8 cellular contexts compared by ENCODE assay signal in genomic region chr16:20868890-20869289, GRCh38. TPM values are rescaled to one million over a fixed set of nuclear protein-coding genes. Genes with fewer than 3 reads are reported as not detected.
DNase-seq lines count a peak whose midpoint lies in the region; ATAC-seq and TF ChIP-seq lines count a peak whose summit lies in the region.

No MANE protein-coding gene starts in this region.

- no peak for TF ChIP-seq EP300 in suprapubic skin (IDR thresholded peaks at IDR 0.05)

- TF ChIP-seq POLR2A in suprapubic skin (IDR thresholded peaks at IDR 0.05) (no peak), GM18505 (IDR thresholded peaks at IDR 0.05; ENCODE audit: borderline replicate concordance, extremely low read depth, insufficient read depth, insufficient read length) (no peak)

- no peak for TF ChIP-seq CTCF in coronary artery (IDR thresholded peaks at IDR 0.05)
- TF ChIP-seq CTCF in left lung (IDR thresholded peaks at IDR 0.05), result no peak
- TF ChIP-seq CTCF in suprapubic skin (IDR thresholded peaks at IDR 0.05), result no peak

- H3K27me3 ChIP-seq in left lung, result no peaks in the 10 kb centered on the region
- no peaks in the 10 kb centered on the region for H3K27me3 ChIP-seq in suprapubic skin

- in situ Hi-C loops in KBM-7 (cut with MboI; ENCODE audit: low pct_unique_long_range_greater_than_20kb, low sequenced_read_pairs), result no loop called here

- H3K9me3 ChIP-seq in left lung (no peaks in the 10 kb centered on the region), suprapubic skin (no peaks in the 10 kb centered on the region)

- peak overlapping the region; percentile 12 for H3K4me3 ChIP-seq in coronary artery
- no peak overlapping the region for H3K4me3 ChIP-seq in left lung
- no peak overlapping the region for H3K4me3 ChIP-seq in suprapubic skin

- WGBS in suprapubic skin, result 20% methylated on average over 3 of the region's 3 CpGs

- ATAC-seq in left lung (peak; percentile 91), GM18505 (IDR thresholded peaks at IDR 0.05; ENCODE audit: unreplicated experiment) (no peak), HG02571 (IDR thresholded peaks at IDR 0.05; ENCODE audit: unreplicated experiment) (no peak), GM18907 (IDR thresholded peaks at IDR 0.05; ENCODE audit: unreplicated experiment) (no peak)

- H3K36me3 ChIP-seq in left lung (no peaks in the 10 kb centered on the region), suprapubic skin (no peaks in the 10 kb centered on the region)

- peak overlapping the region; percentile 71 to 81 for H3K27ac ChIP-seq in coronary artery
- H3K27ac ChIP-seq in left lung, result peak overlapping the region in 1 of 2 donors; percentile 30
- peak overlapping the region; percentile 74 for H3K27ac ChIP-seq in suprapubic skin

- DNase-seq in NCI-H1092 treated with DMSO at 0.1 percent for 48 hours (lab: John Stamatoyannopoulos, UW) (peak; percentile 57), coronary artery (ENCODE audit: low spot score) (peak; percentile 91), left lung (peak; percentile 81 to 89), suprapubic skin (ENCODE audit: low spot score in 2 of 2) (peak; percentile 85 to 91), KBM-7 (no peak)

- intact Hi-C loops in left lung (cut with DNase I), result no loop called here

- H3K4me1 ChIP-seq in left lung (peaks cover 63 to 80% of the 10 kb centered on the region in 2 donors), suprapubic skin (peaks cover 80% of the 10 kb centered on the region)

RNA-seq across cellular contexts. Expression of gene DCUN1D3, which starts 31.3 kb away (rescaled TPM):
- total RNA-seq in left lung (10 to 100 TPM; 26.5 to 27.1 TPM), suprapubic skin (10 to 100 TPM; 16.6 to 31.8 (median 21.1) TPM)

RNA-seq across cellular contexts. Expression of gene LYRM1, which starts 31.7 kb away (rescaled TPM):
- total RNA-seq in left lung (10 to 100 TPM; 28.0 to 28.7 TPM), suprapubic skin (10 to 100 TPM; 17.4 to 37.3 (median 30.0) TPM)
